Comparison of ENCODE assay signal across 8 cellular contexts in the genomic region with DNA sequence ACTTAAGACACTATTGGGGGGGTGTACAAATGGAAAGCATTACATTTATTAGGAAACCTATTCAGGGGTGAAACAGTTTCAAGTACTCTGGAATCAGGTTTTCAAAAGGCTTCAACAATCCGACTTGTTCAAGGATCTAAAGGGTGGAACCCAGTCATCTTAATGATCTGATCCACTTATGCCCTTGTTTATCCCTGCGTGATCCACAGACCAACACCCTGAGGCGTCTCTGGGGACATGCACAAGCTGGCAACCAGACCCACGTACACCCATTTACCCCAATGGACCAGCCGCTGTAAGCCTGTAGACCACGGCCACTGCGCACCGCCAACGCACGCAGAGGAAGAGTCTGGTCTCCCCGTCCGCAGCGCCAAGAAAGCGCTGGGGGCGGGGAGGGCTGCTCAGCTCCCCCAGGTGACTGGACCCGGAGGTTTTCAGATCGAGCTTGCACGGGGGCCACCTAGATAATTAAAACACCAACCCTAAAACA. TPM values are rescaled to one million over a fixed set of nuclear protein-coding genes. Genes with fewer than 3 reads are reported as not detected.
A peak's percentile ranks its signal among the peaks of the same experiment; 100 is the strongest.
DNase-seq lines count a peak whose midpoint lies in the region; ATAC-seq and TF ChIP-seq lines count a peak whose summit lies in the region.

No MANE protein-coding gene starts in this region.

- ATAC-seq in HG02885 (IDR thresholded peaks at IDR 0.05; ENCODE audit: poor library complexity, unreplicated experiment) (peak; percentile 26), GM21723 (IDR thresholded peaks at IDR 0.05; ENCODE audit: unreplicated experiment) (no peak), HG03280 (IDR thresholded peaks at IDR 0.05; ENCODE audit: unreplicated experiment) (no peak)

- H3K9me3 ChIP-seq in left ventricle myocardium inferior (replicated peaks) = no peaks in the 10 kb centered on the region

- H3K4me1 ChIP-seq in left ventricle myocardium inferior = peaks cover 90% of the 10 kb centered on the region

- peak overlapping the region; percentile 82 for H3K4me3 ChIP-seq in left ventricle myocardium inferior
- H3K4me3 ChIP-seq in skeletal muscle cell (ENCODE audit: low read depth, low read length) = peak overlapping the region; percentile 55

- peaks cover 47% of the 10 kb centered on the region for H3K36me3 ChIP-seq in left ventricle myocardium inferior

- intact Hi-C loops in left ventricle myocardium inferior (cut with micrococcal nuclease) = no loop called here

- no peaks in the 10 kb centered on the region for H3K27me3 ChIP-seq in left ventricle myocardium inferior (ENCODE audit: low read depth)

- DNase-seq in activated T-cell treated with anti-CD3 and anti-CD28 coated beads, Interleukin-2, amount 50 U/mL, for 48 hours = peak; percentile 67 to 70
- DNase-seq in left ventricle myocardium inferior = no peak
- no peak for DNase-seq in skeletal muscle cell (ENCODE audit: low read depth)
- no peak for DNase-seq in occipital lobe (lab: John Stamatoyannopoulos, UW)

- peak overlapping the region; percentile 95 for H3K27ac ChIP-seq in 22Rv1
- peak overlapping the region; percentile 98 for H3K27ac ChIP-seq in left ventricle myocardium inferior (replicated peaks)

- TF ChIP-seq CTCF in 22Rv1 (IDR thresholded peaks at IDR 0.05) = no peak
- TF ChIP-seq CTCF in left ventricle myocardium inferior (IDR thresholded peaks at IDR 0.05; ENCODE audit: borderline replicate concordance) = no peak

RNA-seq across cellular contexts. Expression of gene HNRNPF, which starts 13.4 kb away (rescaled TPM):
- total RNA-seq in left ventricle myocardium inferior (70.5 TPM), occipital lobe (110 TPM)

RNA-seq across cellular contexts. Expression of gene FXYD4, which starts 24.2 kb away (rescaled TPM):
- total RNA-seq in left ventricle myocardium inferior (not detected), occipital lobe (not detected)

RNA-seq across cellular contexts. Expression of gene ZNF487, which starts 41.3 kb away (rescaled TPM):
- total RNA-seq in left ventricle myocardium inferior = 2.2 TPM
- 9.7 TPM for total RNA-seq in occipital lobe

Comparison
In these comparisons a context has a peak if more than half of its experiments do, and no peak if none do; other contexts are left out.
1. DNase-seq: peak in activated T-cell treated with anti-CD3 and anti-CD28 coated beads, Interleukin-2, amount 50 U/mL, for 48 hours (2 of 2); none in left ventricle myocardium inferior (single experiment), skeletal muscle cell (single experiment) and occipital lobe (single experiment).